In the genomic region with DNA sequence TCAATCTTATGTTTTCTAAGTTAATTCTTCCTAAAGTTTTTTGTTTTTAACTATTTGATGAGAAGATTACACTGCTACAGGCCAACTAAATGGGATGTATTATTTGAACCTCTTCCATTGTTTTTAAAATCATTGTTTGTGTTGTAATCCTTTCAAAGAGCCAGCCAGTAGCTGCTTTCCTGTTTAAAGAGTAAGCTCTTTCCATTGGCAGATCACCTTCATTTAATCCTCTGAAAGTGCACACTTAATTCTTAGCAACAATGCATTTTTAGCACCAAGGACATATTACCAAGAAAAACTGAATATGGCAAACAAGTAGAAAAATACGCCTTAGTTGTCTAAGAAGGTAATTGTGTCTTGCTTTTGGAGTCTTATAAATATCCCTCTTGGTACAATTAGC, we compare ENCODE assay signal across 24 cellular contexts. TPM values are rescaled to one million over a fixed set of nuclear protein-coding genes. Genes with fewer than 3 reads are reported as not detected.
DNase-seq lines count a peak whose midpoint lies in the region; ATAC-seq, FAIRE-seq and TF ChIP-seq lines count a peak whose summit lies in the region.
"Had no signal": no experiment of that assay in that cellular context is flagged by ENCODE, and none has a peak within 500 bp of the region (broad histone marks: within the 10 kb centered on the region; RNA-seq: fewer than 3 reads in every experiment).

No MANE protein-coding gene starts in this region.

- WGBS in mesodermal cell (ENCODE audit: insufficient coverage in 2 of 2), 2 experiments: no CpG with 5 or more reads among the region's 1 CpG

- ATAC-seq in GM21825 (IDR thresholded peaks at IDR 0.05; ENCODE audit: unreplicated experiment): no peak
- ATAC-seq: activated CD8-positive, alpha-beta memory T cell treated with anti-CD3 and anti-CD28 coated beads, Interleukin-2, amount 10 ng/mL, durations not matched to agents 7 days and 5 days; gastrocnemius medialis had no signal

- peaks cover 14% of the 10 kb centered on the region for H3K36me3 ChIP-seq in mesodermal cell (ENCODE audit: control insufficient read depth, insufficient read depth, low read length)
- H3K36me3 ChIP-seq: breast epithelium, colonic mucosa, gastrocnemius medialis, upper lobe of left lung had no signal

- peak overlapping the region; percentile 11 for H3K27ac ChIP-seq in mesodermal cell (ENCODE audit: low read depth, low read length, severe bottlenecking)
- H3K27ac ChIP-seq: breast epithelium, colonic mucosa, gastrocnemius medialis, skin epidermis had no signal

- H3K4me1 ChIP-seq in mesodermal cell (ENCODE audit: control insufficient read depth, insufficient read depth, low read length, poor library complexity, severe bottlenecking): peaks cover 23% of the 10 kb centered on the region
- H3K4me1 ChIP-seq: breast epithelium, gastrocnemius medialis had no signal

- FAIRE-seq in D721Med (lab: Jason Lieb, UNC): peak; percentile 77
- FAIRE-seq: A204.1 had no signal

- no peaks in the 10 kb centered on the region for H3K9me3 ChIP-seq in mesodermal cell (ENCODE audit: control insufficient read depth, low read length)
- H3K9me3 ChIP-seq: breast epithelium, colonic mucosa, gastrocnemius medialis, upper lobe of left lung had no signal

- no peak overlapping the region for H3K4me3 ChIP-seq in mesodermal cell (ENCODE audit: extremely low read depth, insufficient read depth, low read length, poor library complexity, severe bottlenecking)
- H3K4me3 ChIP-seq: breast epithelium, colonic mucosa, gastrocnemius medialis, lung, skin epidermis, upper lobe of left lung had no signal

- TF ChIP-seq CTCF in D721Med (IDR thresholded peaks at IDR 0.05; ENCODE audit: insufficient read depth, missing control alignments): no peak

- DNase-seq in NCI-H1694 treated with DMSO at 0.1 percent for 48 hours (lab: John Stamatoyannopoulos, UW) (peak; percentile 19), NCI-H1694 (lab: John Stamatoyannopoulos, UW) (no peak), D721Med (ENCODE audit: insufficient read length, low spot score) (no peak), NCI-H69 (lab: John Stamatoyannopoulos, UW) (peak; percentile 71), GF-D8 (lab: John Stamatoyannopoulos, UW) (no peak), GM03348 (ENCODE audit: low spot score) (no peak)
- DNase-seq: activated CD4-positive, alpha-beta T cell treated with anti-CD3 and anti-CD28 coated beads, Interleukin-2, amount 10 ng/mL, durations not matched to agents 7 days and 5 days; activated CD8-positive, alpha-beta memory T cell treated with anti-CD3 and anti-CD28 coated beads, Interleukin-2, amount 10 ng/mL, durations not matched to agents 7 days and 5 days; activated naive CD4-positive, alpha-beta T cell treated with anti-CD3 and anti-CD28 coated beads, Interleukin-2, amount 10 ng/mL, durations not matched to agents 7 days and 5 days; AML-193; amygdala; CD4-positive, alpha-beta memory T cell; colonic mucosa; endodermal cell; gastrocnemius medialis; NCI-H187; nucleus accumbens; upper lobe of left lung had no signal

RNA-seq across cellular contexts. Expression of gene MEIS1, which starts 54.0 kb away (rescaled TPM):
- 51.6 TPM for polyA plus RNA-seq in mesodermal cell (2013, experiment 1 of 2)
- polyA plus RNA-seq in mesodermal cell (2013, experiment 2 of 2): 43.1 TPM
- polyA plus RNA-seq: CD4-positive, alpha-beta memory T cell had no signal

Comparison
In these comparisons a context has a peak if more than half of its experiments do, and no peak if none do; other contexts are left out.
1. DNase-seq: peak in NCI-H1694 treated with DMSO at 0.1 percent for 48 hours (single experiment) and NCI-H69 (single experiment); none in NCI-H1694 (single experiment), D721Med (single experiment), GF-D8 (single experiment) and GM03348 (single experiment).